Comparison of ENCODE assay signal across 7 cellular contexts in the genomic region with DNA sequence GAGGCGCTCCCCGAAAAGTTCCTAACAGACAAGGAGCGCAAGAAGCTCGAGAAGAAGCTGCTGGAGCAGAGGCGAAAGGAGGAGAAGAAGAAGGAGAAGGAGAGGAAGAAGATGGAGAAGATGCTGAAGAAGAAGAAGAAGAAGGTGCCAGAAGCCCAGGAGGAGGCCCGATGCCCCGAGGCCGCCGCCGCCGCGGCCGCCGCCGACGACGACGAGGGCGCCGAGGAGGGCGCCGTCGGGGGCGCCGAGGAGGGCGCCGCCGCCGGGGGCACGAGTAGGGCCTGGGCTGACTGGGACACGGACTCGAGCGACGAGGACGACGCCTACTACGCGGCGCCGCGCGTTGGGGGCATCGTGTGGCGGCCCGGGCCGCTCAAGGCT. TPM values are rescaled to one million over a fixed set of nuclear protein-coding genes. Genes with fewer than 3 reads are reported as not detected.
DNase-seq lines count a peak whose midpoint lies in the region; ATAC-seq and TF ChIP-seq lines count a peak whose summit lies in the region.

No MANE protein-coding gene starts in this region.

- no peak for TF ChIP-seq POLR2A in stomach (IDR thresholded peaks at IDR 0.05)

- no peak for DNase-seq in activated CD8-positive, alpha-beta T cell treated with anti-CD3 and anti-CD28 coated beads, Interleukin-2, amount 10 ng/mL, durations not matched to agents 7 days and 5 days
- DNase-seq in iPS DF 6.9 (ENCODE audit: low read depth, low spot score) (no peak), stomach (no peak), DMS114 treated with DMSO at 0.1 percent for 48 hours (lab: John Stamatoyannopoulos, UW; ENCODE audit: unreplicated experiment) (no peak), DMS79 treated with DMSO at 0.1 percent for 48 hours (lab: John Stamatoyannopoulos, UW) (no peak)

- intact Hi-C loops in stomach (cut with DNase I; ENCODE audit: low total_unique reads) = no loop called here

- H3K9me3 ChIP-seq in iPS DF 6.9 (ENCODE audit: control insufficient read depth, insufficient read depth, low read length) (no peaks in the 10 kb centered on the region), stomach (no peaks in the 10 kb centered on the region)

- H3K9me3 Mint-ChIP-seq in activated CD8-positive, alpha-beta T cell treated with anti-CD3 and anti-CD28 coated beads, Interleukin-2, amount 10 ng/mL, durations not matched to agents 7 days and 5 days (ENCODE audit: insufficient read depth) = no peaks in the 10 kb centered on the region

- peak overlapping the region; percentile 93 for H3K4me3 Mint-ChIP-seq in activated CD8-positive, alpha-beta T cell treated with anti-CD3 and anti-CD28 coated beads, Interleukin-2, amount 10 ng/mL, durations not matched to agents 7 days and 5 days

- peaks cover 24% of the 10 kb centered on the region for H3K36me3 Mint-ChIP-seq in activated CD8-positive, alpha-beta T cell treated with anti-CD3 and anti-CD28 coated beads, Interleukin-2, amount 10 ng/mL, durations not matched to agents 7 days and 5 days (ENCODE audit: low read depth)

- H3K27ac ChIP-seq in iPS DF 6.9 (ENCODE audit: low read length) (no peak overlapping the region), stomach (peak overlapping the region; percentile 98 to 100 (median 99))

- H3K27me3 ChIP-seq in iPS DF 6.9 (ENCODE audit: control insufficient read depth, insufficient read depth, low read length) (no peaks in the 10 kb centered on the region), stomach (no peaks in the 10 kb centered on the region)

- no CpG with 5 or more reads among the region's 46 CpGs for WGBS in iPS DF 6.9 (ENCODE audit: insufficient coverage, insufficient read length)
- WGBS in stomach, 5 donors = 19 to 43% (median 21%) methylated on average over 23 to 46 of the region's 46 CpGs

- H3K36me3 ChIP-seq in iPS DF 6.9 (ENCODE audit: control insufficient read depth, insufficient read depth, low read length) = no peaks in the 10 kb centered on the region
- H3K36me3 ChIP-seq in stomach = no peaks in the 10 kb centered on the region

- H3K4me1 ChIP-seq in iPS DF 6.9 (ENCODE audit: control insufficient read depth, insufficient read depth, low read length) (no peaks in the 10 kb centered on the region), stomach (peaks cover 23 to 33% (median 29%) of the 10 kb centered on the region in 4 donors)

- H3K4me3 ChIP-seq in iPS DF 6.9 (ENCODE audit: low read length) (peak overlapping the region; percentile 92; the same call in 1 of the 2 replicates), stomach (peak overlapping the region; percentile 68 to 89 (median 81))

- POLR2A ChIA-PET in activated CD8-positive, alpha-beta T cell treated with anti-CD3 and anti-CD28 coated beads, Interleukin-2, amount 10 ng/mL, durations not matched to agents 7 days and 5 days (lab: Charles Lee) = interaction anchor here (1.0 to 1.9 kb wide), 7 partner anchors 15 to 274 kb away, joined by 3 to 16 read pairs (median 4); partner anchors contain the start of genes ATP5F1E, PRELID3B, STX16 and ZNF831

- TF ChIP-seq EP300 in stomach (IDR thresholded peaks at IDR 0.05) = no peak

- CTCF ChIA-PET in activated CD8-positive, alpha-beta T cell treated with anti-CD3 and anti-CD28 coated beads, Interleukin-2, amount 10 ng/mL, durations not matched to agents 7 days and 5 days (lab: Charles Lee) = interaction anchor here (1.0 kb wide), 1 partner anchor 11 kb away, joined by 3 read pairs; no protein-coding TSS in a partner anchor

- H3K27ac Mint-ChIP-seq in activated CD8-positive, alpha-beta T cell treated with anti-CD3 and anti-CD28 coated beads, Interleukin-2, amount 10 ng/mL, durations not matched to agents 7 days and 5 days = peak overlapping the region; percentile 99

- H3K27me3 Mint-ChIP-seq in activated CD8-positive, alpha-beta T cell treated with anti-CD3 and anti-CD28 coated beads, Interleukin-2, amount 10 ng/mL, durations not matched to agents 7 days and 5 days (ENCODE audit: low read depth) = no peaks in the 10 kb centered on the region

- peaks cover 44% of the 10 kb centered on the region for H3K4me1 Mint-ChIP-seq in activated CD8-positive, alpha-beta T cell treated with anti-CD3 and anti-CD28 coated beads, Interleukin-2, amount 10 ng/mL, durations not matched to agents 7 days and 5 days (ENCODE audit: low read depth)

- ATAC-seq in HG02840 (IDR thresholded peaks at IDR 0.05; ENCODE audit: low FRiP score, unreplicated experiment) = peak; percentile 2
- no peak for ATAC-seq in activated CD8-positive, alpha-beta T cell treated with anti-CD3 and anti-CD28 coated beads, Interleukin-2, amount 10 ng/mL, durations not matched to agents 7 days and 5 days
- no peak for ATAC-seq in HG02571 (IDR thresholded peaks at IDR 0.05; ENCODE audit: unreplicated experiment)

- no peak for TF ChIP-seq CTCF in stomach (IDR thresholded peaks at IDR 0.05)

RNA-seq across cellular contexts. Expression of gene GNAS, which starts 37.5 kb away (rescaled TPM):
- 100 to 1,000 TPM; 912 to 952 TPM for total RNA-seq in activated CD8-positive, alpha-beta T cell treated with anti-CD3 and anti-CD28 coated beads, Interleukin-2, amount 10 ng/mL, durations not matched to agents 7 days and 5 days
- 1,000 to 10,000 TPM in 1 of 5 donors, 100 to 1,000 TPM in 4; 306 to 1,010 (median 502) TPM for total RNA-seq in stomach
- polyA plus RNA-seq in stomach = 100 to 1,000 TPM; 794 to 911 (median 842) TPM

RNA-seq across cellular contexts. Expression of gene GNAS-AS1, which starts 39.4 kb away (rescaled TPM):
- total RNA-seq in activated CD8-positive, alpha-beta T cell treated with anti-CD3 and anti-CD28 coated beads, Interleukin-2, amount 10 ng/mL, durations not matched to agents 7 days and 5 days = 1 to 10 TPM; 1.3 to 2.0 TPM
- 10 to 100 TPM in 1 of 5 donors, 1 to 10 TPM in 1, under 1 TPM in 1, not detected in 2; 0.92 to 45.5 (median 2.6) TPM for total RNA-seq in stomach
- polyA plus RNA-seq in stomach = under 1 TPM in 1 of 3 donors, not detected in 2; 0.15 TPM
